ENCODE assay signal across 16 cellular contexts in genomic region chr19:48122421-48122820, GRCh38. TPM values are rescaled to one million over a fixed set of nuclear protein-coding genes. Genes with fewer than 3 reads are reported as not detected.
DNase-seq lines count a peak whose midpoint lies in the region; ATAC-seq lines count a peak whose summit lies in the region.
"Had no signal": no experiment of that assay in that cellular context is flagged by ENCODE, and none has a peak within 500 bp of the region (broad histone marks: within the 10 kb centered on the region; RNA-seq: fewer than 3 reads in every experiment).

No MANE protein-coding gene starts in this region.

- peaks cover 66% of the 10 kb centered on the region for H3K36me3 Mint-ChIP-seq in activated CD4-positive, alpha-beta T cell treated with anti-CD3 and anti-CD28 coated beads for 36 hours (ENCODE audit: low read depth)
- H3K36me3 Mint-ChIP-seq in activated CD4-positive, alpha-beta memory T cell treated with anti-CD3 and anti-CD28 coated beads, Interleukin-2, amount 10 ng/mL, durations not matched to agents 7 days and 5 days (ENCODE audit: low read depth) = peaks cover 64% of the 10 kb centered on the region
- H3K36me3 Mint-ChIP-seq in stimulated activated effector memory CD8-positive, alpha-beta T cell treated with anti-CD3 and anti-CD28 coated beads, Interleukin-12 subunit alpha, Interleukin-12 subunit beta, amount 100 ng/mL, for 72 hours = peaks cover 100% of the 10 kb centered on the region

- DNase-seq in activated CD4-positive, alpha-beta T cell treated with anti-CD3 and anti-CD28 coated beads for 36 hours = no peak
- no peak for DNase-seq in activated CD4-positive, alpha-beta T cell treated with anti-CD3 and anti-CD28 coated beads, Interleukin-2, amount 50 U/mL, for 1 hour
- DNase-seq in activated CD4-positive, alpha-beta memory T cell treated with anti-CD3 and anti-CD28 coated beads, Interleukin-2, amount 10 ng/mL, durations not matched to agents 7 days and 5 days = no peak
- no peak for DNase-seq in stimulated activated effector memory CD8-positive, alpha-beta T cell treated with anti-CD3 and anti-CD28 coated beads, Interleukin-12 subunit alpha, Interleukin-12 subunit beta, amount 100 ng/mL, for 72 hours (ENCODE audit: low spot score in 2 of 2)
- no peak for DNase-seq in HAP-1 (ENCODE audit: low spot score in 2 of 2)
- DNase-seq in amygdala (lab: John Stamatoyannopoulos, UW) = no peak
- DNase-seq in cerebellar nuclear complex (lab: John Stamatoyannopoulos, UW) = no peak
- DNase-seq: activated gamma-delta T cell treated with Interleukin-2 at 50 U/mL for 16 hours; CD8-positive, alpha-beta T cell; left colon; NCI-H146; NCI-H446; stomach; T-cell had no signal

- H3K4me1 Mint-ChIP-seq in activated CD4-positive, alpha-beta T cell treated with anti-CD3 and anti-CD28 coated beads for 36 hours = peaks cover 24% of the 10 kb centered on the region
- peaks cover 23% of the 10 kb centered on the region for H3K4me1 Mint-ChIP-seq in activated CD4-positive, alpha-beta memory T cell treated with anti-CD3 and anti-CD28 coated beads, Interleukin-2, amount 10 ng/mL, durations not matched to agents 7 days and 5 days
- H3K4me1 Mint-ChIP-seq in stimulated activated effector memory CD8-positive, alpha-beta T cell treated with anti-CD3 and anti-CD28 coated beads, Interleukin-12 subunit alpha, Interleukin-12 subunit beta, amount 100 ng/mL, for 72 hours = peaks cover 16% of the 10 kb centered on the region

- no peaks in the 10 kb centered on the region for H3K9me3 Mint-ChIP-seq in activated CD4-positive, alpha-beta T cell treated with anti-CD3 and anti-CD28 coated beads for 36 hours (ENCODE audit: low read depth)
- H3K9me3 Mint-ChIP-seq in activated CD4-positive, alpha-beta memory T cell treated with anti-CD3 and anti-CD28 coated beads, Interleukin-2, amount 10 ng/mL, durations not matched to agents 7 days and 5 days = no peaks in the 10 kb centered on the region
- H3K9me3 Mint-ChIP-seq in stimulated activated effector memory CD8-positive, alpha-beta T cell treated with anti-CD3 and anti-CD28 coated beads, Interleukin-12 subunit alpha, Interleukin-12 subunit beta, amount 100 ng/mL, for 72 hours = no peaks in the 10 kb centered on the region
- H3K9me3 Mint-ChIP-seq: CD8-positive, alpha-beta T cell; T-cell had no signal

- H3K27me3 Mint-ChIP-seq in activated CD4-positive, alpha-beta T cell treated with anti-CD3 and anti-CD28 coated beads for 36 hours = no peaks in the 10 kb centered on the region
- H3K27me3 Mint-ChIP-seq in activated CD4-positive, alpha-beta memory T cell treated with anti-CD3 and anti-CD28 coated beads, Interleukin-2, amount 10 ng/mL, durations not matched to agents 7 days and 5 days = no peaks in the 10 kb centered on the region
- H3K27me3 Mint-ChIP-seq: T-cell had no signal

- peaks cover 6% of the 10 kb centered on the region for H3K4me1 ChIP-seq in HAP-1
- H3K4me1 ChIP-seq: stomach had no signal

- no peak overlapping the region for H3K4me3 Mint-ChIP-seq in activated CD4-positive, alpha-beta T cell treated with anti-CD3 and anti-CD28 coated beads for 36 hours
- no peak overlapping the region for H3K4me3 Mint-ChIP-seq in activated CD4-positive, alpha-beta memory T cell treated with anti-CD3 and anti-CD28 coated beads, Interleukin-2, amount 10 ng/mL, durations not matched to agents 7 days and 5 days
- H3K4me3 Mint-ChIP-seq in stimulated activated effector memory CD8-positive, alpha-beta T cell treated with anti-CD3 and anti-CD28 coated beads, Interleukin-12 subunit alpha, Interleukin-12 subunit beta, amount 100 ng/mL, for 72 hours = no peak overlapping the region
- H3K4me3 Mint-ChIP-seq: CD8-positive, alpha-beta T cell; T-cell had no signal

- POLR2A ChIA-PET in activated CD4-positive, alpha-beta T cell treated with anti-CD3 and anti-CD28 coated beads for 36 hours (lab: Charles Lee) = interaction anchor here (0.6 to 1.3 kb wide), 2 partner anchors 12 to 39 kb away, joined by 5 read pairs; partner anchors contain the start of gene PLA2G4C
- POLR2A ChIA-PET in activated CD4-positive, alpha-beta memory T cell treated with anti-CD3 and anti-CD28 coated beads, Interleukin-2, amount 10 ng/mL, durations not matched to agents 7 days and 5 days (lab: Charles Lee) = interaction anchor here (1.3 kb wide), 1 partner anchor 12 kb away, joined by 4 read pairs; the partner anchor contains the start of gene PLA2G4C

- H3K27me3 ChIP-seq in HAP-1 (ENCODE audit: low read depth) = no peaks in the 10 kb centered on the region
- H3K27me3 ChIP-seq: hepatocyte, stomach had no signal

- in situ Hi-C loops in HAP-1 (cut with MboI; ENCODE audit: low sequenced_read_pairs) = no loop called here

- H3K36me3 ChIP-seq in HAP-1 (replicated peaks) = peaks cover 58% of the 10 kb centered on the region

- H3K27ac Mint-ChIP-seq in activated CD4-positive, alpha-beta T cell treated with anti-CD3 and anti-CD28 coated beads for 36 hours = peak overlapping the region; percentile 70
- H3K27ac Mint-ChIP-seq in activated CD4-positive, alpha-beta memory T cell treated with anti-CD3 and anti-CD28 coated beads, Interleukin-2, amount 10 ng/mL, durations not matched to agents 7 days and 5 days = peak overlapping the region; percentile 55
- peak overlapping the region; percentile 85 for H3K27ac Mint-ChIP-seq in stimulated activated effector memory CD8-positive, alpha-beta T cell treated with anti-CD3 and anti-CD28 coated beads, Interleukin-12 subunit alpha, Interleukin-12 subunit beta, amount 100 ng/mL, for 72 hours

- CTCF ChIA-PET in activated CD4-positive, alpha-beta T cell treated with anti-CD3 and anti-CD28 coated beads for 36 hours (lab: Charles Lee) = no interaction called here
- CTCF ChIA-PET in activated CD4-positive, alpha-beta memory T cell treated with anti-CD3 and anti-CD28 coated beads, Interleukin-2, amount 10 ng/mL, durations not matched to agents 7 days and 5 days (lab: Charles Lee) = no interaction called here

- intact Hi-C loops in activated CD4-positive, alpha-beta T cell treated with anti-CD3 and anti-CD28 coated beads for 36 hours (cut with DNase I, micrococcal nuclease) = no loop called here

- H3K9me3 ChIP-seq in HAP-1 = no peaks in the 10 kb centered on the region

- ATAC-seq in activated CD4-positive, alpha-beta T cell treated with anti-CD3 and anti-CD28 coated beads for 36 hours = no peak
- peak; percentile 36 for ATAC-seq in esophagus mucosa
- no peak for ATAC-seq in stimulated activated effector memory CD8-positive, alpha-beta T cell treated with anti-CD3 and anti-CD28 coated beads, Interleukin-12 subunit alpha, Interleukin-12 subunit beta, amount 100 ng/mL, for 72 hours
- ATAC-seq: CD8-positive, alpha-beta T cell; left colon; T-cell had no signal

- no peak overlapping the region for H3K4me3 ChIP-seq in HAP-1
- H3K4me3 ChIP-seq: hepatocyte, stomach had no signal

RNA-seq across cellular contexts. Expression of gene PLA2G4C, which starts 11.8 kb away (rescaled TPM):
- total RNA-seq in activated CD4-positive, alpha-beta T cell treated with anti-CD3 and anti-CD28 coated beads for 36 hours = 10 to 100 TPM; 11.5 to 12.4 TPM
- 10 to 100 TPM; 10.8 to 11.5 TPM for total RNA-seq in activated CD4-positive, alpha-beta memory T cell treated with anti-CD3 and anti-CD28 coated beads, Interleukin-2, amount 10 ng/mL, durations not matched to agents 7 days and 5 days
- 0.32 TPM for total RNA-seq in esophagus mucosa

RNA-seq across cellular contexts. Expression of gene LIG1, which starts 47.7 kb away (rescaled TPM):
- total RNA-seq in activated CD4-positive, alpha-beta T cell treated with anti-CD3 and anti-CD28 coated beads for 36 hours = 100 to 1,000 TPM; 193 to 194 TPM
- total RNA-seq in activated CD4-positive, alpha-beta memory T cell treated with anti-CD3 and anti-CD28 coated beads, Interleukin-2, amount 10 ng/mL, durations not matched to agents 7 days and 5 days = 100 to 1,000 TPM; 137 to 146 TPM
- total RNA-seq in esophagus mucosa = 25.2 TPM

RNA-seq across cellular contexts. Expression of gene ZSWIM9, which starts 48.1 kb away (rescaled TPM):
- total RNA-seq in activated CD4-positive, alpha-beta T cell treated with anti-CD3 and anti-CD28 coated beads for 36 hours = 10 to 100 TPM in 1 of 2 experiments, 1 to 10 TPM in 1; 7.4 to 10.9 TPM
- total RNA-seq in activated CD4-positive, alpha-beta memory T cell treated with anti-CD3 and anti-CD28 coated beads, Interleukin-2, amount 10 ng/mL, durations not matched to agents 7 days and 5 days = 1 to 10 TPM; 7.0 to 7.8 TPM
- total RNA-seq in esophagus mucosa = 2.4 TPM
